ENCODE assay signal across 8 cellular contexts in genomic region chr12:64825143-64826011, GRCh38. TPM values are rescaled to one million over a fixed set of nuclear protein-coding genes. Genes with fewer than 3 reads are reported as not detected.
DNase-seq lines count a peak whose midpoint lies in the region; ATAC-seq and TF ChIP-seq lines count a peak whose summit lies in the region.

No MANE protein-coding gene starts in this region.

- H3K9me3 Mint-ChIP-seq in Caco-2 (ENCODE audit: unreplicated experiment), result no peaks in the 10 kb centered on the region

- H3K79me2 ChIP-seq in smooth muscle cell (ENCODE audit: low read depth), result no peaks in the 10 kb centered on the region

- H3K27ac ChIP-seq in smooth muscle cell (ENCODE audit: low read depth), result no peak overlapping the region

- H3K36me3 Mint-ChIP-seq in Caco-2 (ENCODE audit: insufficient read depth, unreplicated experiment), result peaks cover 7% of the 10 kb centered on the region

- H3K4me1 ChIP-seq in Caco-2, result no peaks in the 10 kb centered on the region
- no peaks in the 10 kb centered on the region for H3K4me1 ChIP-seq in smooth muscle cell (ENCODE audit: low read depth)

- CTCF ChIA-PET in Caco-2 (lab: Charles Lee), result no interaction called here

- ATAC-seq in HG03280 (IDR thresholded peaks at IDR 0.05; ENCODE audit: unreplicated experiment), result peak; percentile 15
- no peak for ATAC-seq in HG03175 (IDR thresholded peaks at IDR 0.05; ENCODE audit: unreplicated experiment)

- H3K4me1 Mint-ChIP-seq in Caco-2 (ENCODE audit: low read depth, unreplicated experiment), result no peaks in the 10 kb centered on the region

- no peak overlapping the region for H3K27ac Mint-ChIP-seq in Caco-2 (ENCODE audit: unreplicated experiment)

- POLR2A ChIA-PET in Caco-2 (lab: Charles Lee), result no interaction called here

- no peaks in the 10 kb centered on the region for H4K20me1 ChIP-seq in smooth muscle cell (ENCODE audit: low read depth)

- no peak overlapping the region for H3K9ac ChIP-seq in smooth muscle cell (ENCODE audit: low read depth)

- DNase-seq in Caco-2, result no peak
- DNase-seq in SW480 (ENCODE audit: low spot score), result peak; percentile 25
- DNase-seq in head of caudate nucleus, result peak in 41 of 42 donors; percentile 8 to 77 (median 50)
- no peak for DNase-seq in smooth muscle cell (lab: John Stamatoyannopoulos, UW; ENCODE audit: unreplicated experiment)
- no peak for DNase-seq in GOT3 (lab: John Stamatoyannopoulos, UW)
- no peak for DNase-seq in NAMALWA (ENCODE audit: low spot score)

- no peaks in the 10 kb centered on the region for H3F3A ChIP-seq in smooth muscle cell (ENCODE audit: low read depth)

- H2AFZ ChIP-seq in smooth muscle cell (ENCODE audit: low read depth), result no peak overlapping the region

- H3K27me3 ChIP-seq in Caco-2 (replicated peaks; ENCODE audit: control insufficient read depth, insufficient read depth, low read length) (no peaks in the 10 kb centered on the region), smooth muscle cell (ENCODE audit: low read depth) (peaks cover 82% of the 10 kb centered on the region)

- WGBS in smooth muscle cell (ENCODE audit: low lambda C conversion rate), result 6% methylated on average over 50 of the region's 51 CpGs

- TF ChIP-seq CTCF in Caco-2 (IDR thresholded peaks at IDR 0.05; ENCODE audit: insufficient read depth in 1 of 2, low read depth in 1 of 2, low read length in 1 of 2, severe bottlenecking in 1 of 2, unreplicated experiment in 1 of 2) (no peak), smooth muscle cell (IDR thresholded peaks at IDR 0.05; ENCODE audit: borderline replicate concordance, insufficient read depth, poor library complexity, severe bottlenecking) (no peak)

- H3K36me3 ChIP-seq in Caco-2 (ENCODE audit: control insufficient read depth, insufficient read depth, low read length) (no peaks in the 10 kb centered on the region), smooth muscle cell (ENCODE audit: low read depth) (no peaks in the 10 kb centered on the region)

- no peaks in the 10 kb centered on the region for H3K27me3 Mint-ChIP-seq in Caco-2 (ENCODE audit: insufficient read depth, unreplicated experiment)

- intact Hi-C loops in Caco-2 (cut with micrococcal nuclease; ENCODE audit: unreplicated experiment), result no loop called here
- intact Hi-C loops in head of caudate nucleus (cut with DNase I), result no loop called here

- peak overlapping the region; percentile 68 for H3K4me3 Mint-ChIP-seq in Caco-2 (ENCODE audit: unreplicated experiment)

- no TSS peak for BruUV-seq in Caco-2 (replicated peaks; lab: Mats Ljungman, UMichigan)

- H3K4me2 ChIP-seq in smooth muscle cell, result peak overlapping the region; percentile 94

- H3K4me3 ChIP-seq in Caco-2 (ENCODE audit: low read depth, low read length) (peak overlapping the region; percentile 46), smooth muscle cell (peak overlapping the region; percentile 55)

- H3K9me3 ChIP-seq in Caco-2, result no peaks in the 10 kb centered on the region
- peaks cover 3% of the 10 kb centered on the region for H3K9me3 ChIP-seq in smooth muscle cell (replicated peaks; ENCODE audit: low read depth)

RNA-seq across cellular contexts. Expression of gene TBC1D30, which starts 0.9 kb away (rescaled TPM):
- total RNA-seq in Caco-2 (2022) (10.8 and 10.9 TPM in 2 replicates), smooth muscle cell (0.54 and 0.67 TPM in 2 replicates)
- 2.3 and 3.8 TPM in 2 replicates for polyA plus RNA-seq in smooth muscle cell

Comparison
In these comparisons a context has a peak if more than half of its experiments do, and no peak if none do; other contexts are left out.
1. DNase-seq: peak in SW480 (single experiment) and head of caudate nucleus (41 of 42); none in Caco-2 (0 of 2), smooth muscle cell (single experiment), GOT3 (single experiment) and NAMALWA (single experiment).